8 cellular contexts compared by ENCODE assay signal in genomic region chr5:62307364-62307689, GRCh38. TPM values are rescaled to one million over a fixed set of nuclear protein-coding genes. Genes with fewer than 3 reads are reported as not detected.
DNase-seq lines count a peak whose midpoint lies in the region; ATAC-seq, FAIRE-seq and TF ChIP-seq lines count a peak whose summit lies in the region.

No MANE protein-coding gene starts in this region.

- H3K4me3 ChIP-seq in kidney (ENCODE audit: low read length in 2 of 2) (peak overlapping the region; percentile 86 to 88), subcutaneous abdominal adipose tissue (ENCODE audit: low read depth in 1 of 5, low read length in 5 of 5) (peak overlapping the region; percentile 78 to 95 (median 87))

- no peaks in the 10 kb centered on the region for H3K27me3 Mint-ChIP-seq in T-helper 1 cell treated with Interleukin-12 subunit alpha and Interleukin-12 subunit beta and Interleukin-4 antibody, amounts not matched to agents 30 μg/mL and 1 μg/mL, for 36 hours (ENCODE audit: low read depth)
- no peaks in the 10 kb centered on the region for H3K27me3 Mint-ChIP-seq in activated naive CD8-positive, alpha-beta T cell treated with anti-CD3 and anti-CD28 coated beads, Interleukin-2, amount 50 U/mL, for 24 hours

- ATAC-seq in activated naive CD8-positive, alpha-beta T cell treated with anti-CD3 and anti-CD28 coated beads, Interleukin-2, amount 50 U/mL, for 24 hours = no peak
- ATAC-seq in GM21723 (IDR thresholded peaks at IDR 0.05; ENCODE audit: unreplicated experiment) = no peak

- H3K4me1 Mint-ChIP-seq in T-helper 1 cell treated with Interleukin-12 subunit alpha and Interleukin-12 subunit beta and Interleukin-4 antibody, amounts not matched to agents 30 μg/mL and 1 μg/mL, for 36 hours (ENCODE audit: low read depth) = peaks cover 63% of the 10 kb centered on the region
- H3K4me1 Mint-ChIP-seq in activated naive CD8-positive, alpha-beta T cell treated with anti-CD3 and anti-CD28 coated beads, Interleukin-2, amount 50 U/mL, for 24 hours = peaks cover 75% of the 10 kb centered on the region

- H3K4me1 ChIP-seq in kidney (ENCODE audit: control insufficient read depth in 1 of 2, insufficient read depth in 1 of 2, low read depth in 1 of 2, low read length in 2 of 2) (peaks cover 4 to 7% of the 10 kb centered on the region in 2 donors), subcutaneous abdominal adipose tissue (ENCODE audit: control insufficient read depth in 5 of 5, insufficient read depth in 5 of 5, low read length in 5 of 5) (peaks cover 2 to 37% (median 30%) of the 10 kb centered on the region in 5 donors)

- H3K27me3 ChIP-seq in subcutaneous abdominal adipose tissue (ENCODE audit: control insufficient read depth in 5 of 5, insufficient read depth in 4 of 5, low read length in 5 of 5) = no peaks in the 10 kb centered on the region

- no peak for TF ChIP-seq CTCF in kidney (IDR thresholded peaks at IDR 0.05; ENCODE audit: borderline replicate concordance, extremely low read depth, insufficient read depth)

- H3K36me3 Mint-ChIP-seq in T-helper 1 cell treated with Interleukin-12 subunit alpha and Interleukin-12 subunit beta and Interleukin-4 antibody, amounts not matched to agents 30 μg/mL and 1 μg/mL, for 36 hours (ENCODE audit: low read depth) = peaks cover 34% of the 10 kb centered on the region
- peaks cover 40% of the 10 kb centered on the region for H3K36me3 Mint-ChIP-seq in activated naive CD8-positive, alpha-beta T cell treated with anti-CD3 and anti-CD28 coated beads, Interleukin-2, amount 50 U/mL, for 24 hours (ENCODE audit: low read depth)

- DNase-seq in T-helper 1 cell (no peak), kidney (no peak), NCI-H1694 treated with DMSO at 0.1 percent for 48 hours (lab: John Stamatoyannopoulos, UW) (no peak), Ammon's horn (ENCODE audit: low spot score) (no peak)
- no peak for DNase-seq in activated naive CD8-positive, alpha-beta T cell treated with anti-CD3 and anti-CD28 coated beads, Interleukin-2, amount 50 U/mL, for 24 hours

- H3K9ac ChIP-seq in kidney (ENCODE audit: low read length in 2 of 2) (peak overlapping the region; percentile 77 to 85), subcutaneous abdominal adipose tissue (ENCODE audit: low read length in 5 of 5) (peak overlapping the region; percentile 77 to 90 (median 86))

- H3K27ac Mint-ChIP-seq in T-helper 1 cell treated with Interleukin-12 subunit alpha and Interleukin-12 subunit beta and Interleukin-4 antibody, amounts not matched to agents 30 μg/mL and 1 μg/mL, for 36 hours = peak overlapping the region; percentile 97
- peak overlapping the region; percentile 94 for H3K27ac Mint-ChIP-seq in activated naive CD8-positive, alpha-beta T cell treated with anti-CD3 and anti-CD28 coated beads, Interleukin-2, amount 50 U/mL, for 24 hours

- H3K9me3 ChIP-seq in kidney (ENCODE audit: control insufficient read depth in 1 of 2, low read length in 2 of 2) (no peaks in the 10 kb centered on the region), subcutaneous abdominal adipose tissue (ENCODE audit: control insufficient read depth in 5 of 5, low read length in 5 of 5) (no peaks in the 10 kb centered on the region)

- no peak for FAIRE-seq in kidney (lab: Jason Lieb, UNC)

- H3K9me3 Mint-ChIP-seq in T-helper 1 cell treated with Interleukin-12 subunit alpha and Interleukin-12 subunit beta and Interleukin-4 antibody, amounts not matched to agents 30 μg/mL and 1 μg/mL, for 36 hours = no peaks in the 10 kb centered on the region
- H3K9me3 Mint-ChIP-seq in activated naive CD8-positive, alpha-beta T cell treated with anti-CD3 and anti-CD28 coated beads, Interleukin-2, amount 50 U/mL, for 24 hours = no peaks in the 10 kb centered on the region

- no peaks in the 10 kb centered on the region for H3K36me3 ChIP-seq in kidney (ENCODE audit: control insufficient read depth in 1 of 2, insufficient read depth in 2 of 2, low read length in 2 of 2)
- H3K36me3 ChIP-seq in subcutaneous abdominal adipose tissue (ENCODE audit: control insufficient read depth in 5 of 5, insufficient read depth in 5 of 5, low read length in 5 of 5) = no peaks in the 10 kb centered on the region

- H3K4me3 Mint-ChIP-seq in T-helper 1 cell treated with Interleukin-12 subunit alpha and Interleukin-12 subunit beta and Interleukin-4 antibody, amounts not matched to agents 30 μg/mL and 1 μg/mL, for 36 hours = peak overlapping the region; percentile 98
- peak overlapping the region; percentile 96 for H3K4me3 Mint-ChIP-seq in activated naive CD8-positive, alpha-beta T cell treated with anti-CD3 and anti-CD28 coated beads, Interleukin-2, amount 50 U/mL, for 24 hours

- H3K27ac ChIP-seq in kidney (ENCODE audit: low read depth in 2 of 2, low read length in 2 of 2) = peak overlapping the region in 1 of 2 donors; percentile 80
- H3K27ac ChIP-seq in subcutaneous abdominal adipose tissue (ENCODE audit: low read depth, low read length) = peak overlapping the region; percentile 88

- intact Hi-C loops in kidney (cut with DNase I) = no loop called here

RNA-seq across cellular contexts. Expression of gene KIF2A, which starts 1.3 kb away (rescaled TPM):
- 32.4 TPM for total RNA-seq in kidney
- polyA plus RNA-seq in kidney (ENCODE audit: insufficient read depth, low read depth, low replicate concordance) = 4.6 TPM
